In the genomic region with DNA sequence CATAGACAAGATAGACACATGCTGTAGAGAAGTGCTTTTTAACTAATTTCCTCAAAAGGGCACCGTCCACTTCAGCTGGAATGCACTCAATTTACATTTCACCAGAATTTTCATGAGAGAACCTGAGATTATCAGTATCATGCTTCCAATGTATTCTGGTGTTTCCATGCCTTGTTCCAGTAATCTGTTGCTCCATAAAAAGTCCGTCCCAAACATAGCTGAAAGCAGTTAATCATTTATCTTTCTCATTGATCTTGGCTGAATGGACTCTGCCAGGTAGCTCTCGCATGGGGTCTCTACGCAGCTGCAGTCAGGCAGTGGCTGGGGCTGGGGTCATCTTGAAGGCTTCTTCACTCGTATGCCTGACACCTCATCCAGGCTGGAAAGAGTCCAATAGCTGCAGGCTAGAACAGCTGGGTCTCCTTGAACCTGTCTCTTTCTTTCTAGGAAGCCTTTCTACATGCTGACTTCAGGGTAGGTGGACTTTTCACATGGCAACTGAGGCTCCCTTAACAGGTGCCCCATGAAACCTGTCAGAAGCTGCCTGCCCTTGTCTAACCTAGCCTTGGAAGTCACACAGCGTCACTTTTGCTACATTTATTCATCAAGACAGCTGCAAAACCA, we compare ENCODE assay signal across 1 cellular context.
TF ChIP-seq lines count a peak whose summit lies in the region.

No MANE protein-coding gene starts in this region.

TF ChIP-seq in GM23338, 12 proteins besides CTCF, POLR2A, EP300 and RAD21 (continued from another document):
- TF ChIP-seq EZH2 (IDR thresholded peaks at IDR 0.05; ENCODE audit: low read depth, unreplicated experiment): no peak
- TF ChIP-seq, protein P1, sequence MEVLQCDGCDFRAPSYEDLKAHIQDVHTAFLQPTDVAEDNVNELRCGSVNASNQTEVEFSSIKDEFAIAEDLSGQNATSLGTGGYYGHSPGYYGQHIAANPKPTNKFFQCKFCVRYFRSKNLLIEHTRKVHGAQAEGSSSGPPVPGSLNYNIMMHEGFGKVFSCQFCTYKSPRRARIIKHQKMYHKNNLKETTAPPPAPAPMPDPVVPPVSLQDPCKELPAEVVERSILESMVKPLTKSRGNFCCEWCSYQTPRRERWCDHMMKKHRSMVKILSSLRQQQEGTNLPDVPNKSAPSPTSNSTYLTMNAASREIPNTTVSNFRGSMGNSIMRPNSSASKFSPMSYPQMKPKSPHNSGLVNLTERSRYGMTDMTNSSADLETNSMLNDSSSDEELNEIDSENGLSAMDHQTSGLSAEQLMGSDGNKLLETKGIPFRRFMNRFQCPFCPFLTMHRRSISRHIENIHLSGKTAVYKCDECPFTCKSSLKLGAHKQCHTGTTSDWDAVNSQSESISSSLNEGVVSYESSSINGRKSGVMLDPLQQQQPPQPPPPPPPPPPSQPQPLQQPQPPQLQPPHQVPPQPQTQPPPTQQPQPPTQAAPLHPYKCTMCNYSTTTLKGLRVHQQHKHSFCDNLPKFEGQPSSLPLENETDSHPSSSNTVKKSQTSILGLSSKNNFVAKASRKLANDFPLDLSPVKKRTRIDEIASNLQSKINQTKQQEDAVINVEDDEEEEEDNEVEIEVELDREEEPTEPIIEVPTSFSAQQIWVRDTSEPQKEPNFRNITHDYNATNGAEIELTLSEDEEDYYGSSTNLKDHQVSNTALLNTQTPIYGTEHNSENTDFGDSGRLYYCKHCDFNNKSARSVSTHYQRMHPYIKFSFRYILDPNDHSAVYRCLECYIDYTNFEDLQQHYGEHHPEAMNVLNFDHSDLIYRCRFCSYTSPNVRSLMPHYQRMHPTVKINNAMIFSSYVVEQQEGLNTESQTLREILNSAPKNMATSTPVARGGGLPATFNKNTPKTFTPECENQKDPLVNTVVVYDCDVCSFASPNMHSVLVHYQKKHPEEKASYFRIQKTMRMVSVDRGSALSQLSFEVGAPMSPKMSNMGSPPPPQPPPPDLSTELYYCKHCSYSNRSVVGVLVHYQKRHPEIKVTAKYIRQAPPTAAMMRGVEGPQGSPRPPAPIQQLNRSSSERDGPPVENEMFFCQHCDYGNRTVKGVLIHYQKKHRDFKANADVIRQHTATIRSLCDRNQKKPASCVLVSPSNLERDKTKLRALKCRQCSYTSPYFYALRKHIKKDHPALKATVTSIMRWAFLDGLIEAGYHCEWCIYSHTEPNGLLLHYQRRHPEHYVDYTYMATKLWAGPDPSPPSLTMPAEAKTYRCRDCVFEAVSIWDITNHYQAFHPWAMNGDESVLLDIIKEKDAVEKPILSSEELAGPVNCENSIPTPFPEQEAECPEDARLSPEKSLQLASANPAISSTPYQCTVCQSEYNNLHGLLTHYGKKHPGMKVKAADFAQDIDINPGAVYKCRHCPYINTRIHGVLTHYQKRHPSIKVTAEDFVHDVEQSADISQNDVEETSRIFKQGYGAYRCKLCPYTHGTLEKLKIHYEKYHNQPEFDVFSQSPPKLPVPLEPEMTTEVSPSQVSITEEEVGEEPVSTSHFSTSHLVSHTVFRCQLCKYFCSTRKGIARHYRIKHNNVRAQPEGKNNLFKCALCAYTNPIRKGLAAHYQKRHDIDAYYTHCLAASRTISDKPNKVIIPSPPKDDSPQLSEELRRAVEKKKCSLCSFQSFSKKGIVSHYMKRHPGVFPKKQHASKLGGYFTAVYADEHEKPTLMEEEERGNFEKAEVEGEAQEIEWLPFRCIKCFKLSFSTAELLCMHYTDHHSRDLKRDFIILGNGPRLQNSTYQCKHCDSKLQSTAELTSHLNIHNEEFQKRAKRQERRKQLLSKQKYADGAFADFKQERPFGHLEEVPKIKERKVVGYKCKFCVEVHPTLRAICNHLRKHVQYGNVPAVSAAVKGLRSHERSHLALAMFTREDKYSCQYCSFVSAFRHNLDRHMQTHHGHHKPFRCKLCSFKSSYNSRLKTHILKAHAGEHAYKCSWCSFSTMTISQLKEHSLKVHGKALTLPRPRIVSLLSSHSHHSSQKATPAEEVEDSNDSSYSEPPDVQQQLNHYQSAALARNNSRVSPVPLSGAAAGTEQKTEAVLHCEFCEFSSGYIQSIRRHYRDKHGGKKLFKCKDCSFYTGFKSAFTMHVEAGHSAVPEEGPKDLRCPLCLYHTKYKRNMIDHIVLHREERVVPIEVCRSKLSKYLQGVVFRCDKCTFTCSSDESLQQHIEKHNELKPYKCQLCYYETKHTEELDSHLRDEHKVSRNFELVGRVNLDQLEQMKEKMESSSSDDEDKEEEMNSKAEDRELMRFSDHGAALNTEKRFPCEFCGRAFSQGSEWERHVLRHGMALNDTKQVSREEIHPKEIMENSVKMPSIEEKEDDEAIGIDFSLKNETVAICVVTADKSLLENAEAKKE (CRISPR knock-in tag; IDR thresholded peaks at IDR 0.05): no peak
